8 cellular contexts compared by ENCODE assay signal in genomic region chr11:123560001-123560400, GRCh38.
A peak's percentile ranks its signal among the peaks of the same experiment; 100 is the strongest.
DNase-seq lines count a peak whose midpoint lies in the region; ATAC-seq and TF ChIP-seq lines count a peak whose summit lies in the region.

No MANE protein-coding gene starts in this region.

- peak overlapping the region; percentile 35 for H3K4me2 ChIP-seq in neuronal stem cell (ENCODE audit: insufficient read depth, low read length, poor library complexity, severe bottlenecking)

- H3K36me3 ChIP-seq in neuronal stem cell (replicated peaks in 1 of 2; ENCODE audit: control insufficient read depth in 2 of 2, insufficient read depth in 2 of 2, low read length in 2 of 2): no peaks in the 10 kb centered on the region

- DNase-seq in ELR (ENCODE audit: low read depth): peak; percentile 76
- no peak for DNase-seq in WTC11 (ENCODE audit: low spot score)
- DNase-seq in foreskin fibroblast: peak; percentile 60 to 78
- no peak for DNase-seq in neuronal stem cell (ENCODE audit: low spot score)
- no peak for DNase-seq in SKM-1 (lab: John Stamatoyannopoulos, UW; ENCODE audit: unreplicated experiment)

- no peaks in the 10 kb centered on the region for H3K79me1 ChIP-seq in neuronal stem cell (ENCODE audit: low read depth, low read length)

- no peak overlapping the region for H3K4ac ChIP-seq in neuronal stem cell (ENCODE audit: low read length)

- H2AFZ ChIP-seq in neuronal stem cell (ENCODE audit: low read length): peak overlapping the region; percentile 88

- H3K4me3 ChIP-seq in foreskin fibroblast (ENCODE audit: low read depth in 1 of 2, low read length in 2 of 2): peak overlapping the region; percentile 34 to 60
- H3K4me3 ChIP-seq in neuronal stem cell (ENCODE audit: low read length in 2 of 2): peak overlapping the region in 1 of 2 donors; percentile 37

- peak overlapping the region; percentile 14 for H3K14ac ChIP-seq in neuronal stem cell (ENCODE audit: low read length)

- H3K27ac Mint-ChIP-seq in WTC11: peak overlapping the region; percentile 82; the same call in 1 of the 2 replicates

- no peaks in the 10 kb centered on the region for H3K27me3 ChIP-seq in neuronal stem cell (ENCODE audit: control insufficient read depth in 3 of 3, insufficient read depth in 3 of 3, low read depth in 1 of 3, low read length in 3 of 3)

- POLR2A ChIA-PET in WTC11 (lab: Charles Lee): no interaction called here

- peak overlapping the region; percentile 55 for H3K18ac ChIP-seq in neuronal stem cell (ENCODE audit: low read length)

- H3K4me1 Mint-ChIP-seq in WTC11: peaks cover 42% of the 10 kb centered on the region

- H2BK12ac ChIP-seq in neuronal stem cell (ENCODE audit: low read length): no peak overlapping the region

- peak overlapping the region; percentile 6 for H2BK5ac ChIP-seq in neuronal stem cell (ENCODE audit: low read length)

- ATAC-seq in HG03095 (IDR thresholded peaks at IDR 0.05; ENCODE audit: unreplicated experiment) (peak; percentile 62), WTC11 (peak; percentile 31), HG03565 (IDR thresholded peaks at IDR 0.05; ENCODE audit: unreplicated experiment) (no peak), HG02970 (IDR thresholded peaks at IDR 0.05; ENCODE audit: low FRiP score, unreplicated experiment) (no peak)

- peaks cover 10 to 28% of the 10 kb centered on the region in 2 donors for H3K4me1 ChIP-seq in neuronal stem cell (ENCODE audit: control insufficient read depth in 2 of 2, insufficient read depth in 1 of 2, low read depth in 1 of 2, low read length in 2 of 2)

- CTCF ChIA-PET in WTC11 (lab: Charles Lee): interaction anchor here (0.6 to 4.1 kb wide), 14 partner anchors 9 to 506 kb away, joined by 3 to 50 read pairs (median 6); no protein-coding TSS in a partner anchor

- no CpG with 5 or more reads among the region's 23 CpGs for WGBS in neuronal stem cell (ENCODE audit: extremely low coverage in 2 of 2, insufficient read length in 2 of 2, insufficient replicate concordance in 1 of 2), 2 donors

- H3K4me3 Mint-ChIP-seq in WTC11: peak overlapping the region; percentile 55

- peak overlapping the region; percentile 39 for H2AK5ac ChIP-seq in neuronal stem cell (ENCODE audit: low read depth, low read length)

- peak overlapping the region; percentile 70 for H4K8ac ChIP-seq in neuronal stem cell (ENCODE audit: low read depth, low read length)

- H3K27ac ChIP-seq in neuronal stem cell (replicated peaks; ENCODE audit: low read length): peak overlapping the region; percentile 25

- no peak overlapping the region for H2BK120ac ChIP-seq in neuronal stem cell (ENCODE audit: low read depth, low read length)

- H3K9ac ChIP-seq in neuronal stem cell (ENCODE audit: low read depth, low read length, poor library complexity): peak overlapping the region; percentile 75

- TF ChIP-seq CTCF in WTC11 (IDR thresholded peaks at IDR 0.05) (no peak), foreskin fibroblast (IDR thresholded peaks at IDR 0.05; ENCODE audit: low read depth, low read length) (no peak)

- peak overlapping the region; percentile 20 for H2BK15ac ChIP-seq in neuronal stem cell (ENCODE audit: low read length)

- H3K9me3 Mint-ChIP-seq in WTC11: peaks cover 2% of the 10 kb centered on the region

- peaks cover 0 to under 1% of the 10 kb centered on the region in 2 donors for H3K9me3 ChIP-seq in neuronal stem cell (replicated peaks in 1 of 2; ENCODE audit: control insufficient read depth in 2 of 2, insufficient read depth in 1 of 2, low read depth in 1 of 2, low read length in 2 of 2)

- H4K91ac ChIP-seq in neuronal stem cell (ENCODE audit: low read depth, low read length, poor library complexity): no peak overlapping the region

- no peaks in the 10 kb centered on the region for H3K36me3 Mint-ChIP-seq in WTC11

- peak overlapping the region; percentile 45 for H3K23ac ChIP-seq in neuronal stem cell (ENCODE audit: low read depth, low read length, poor library complexity)

- H3K27me3 Mint-ChIP-seq in WTC11 (ENCODE audit: low read depth): no peaks in the 10 kb centered on the region

TF ChIP-seq in WTC11, 78 proteins besides CTCF, POLR2A, EP300 and RAD21:
- TF ChIP-seq TP53 (CRISPR knock-in tag; IDR thresholded peaks at IDR 0.05) (peak; percentile 36; the same call in 1 of the 2 replicates), KAT7 (CRISPR knock-in tag; IDR thresholded peaks at IDR 0.05; ENCODE audit: borderline replicate concordance) (no peak)

Comparison
In these comparisons a context has a peak if more than half of its experiments do, and no peak if none do; other contexts are left out.
1. DNase-seq: peak in ELR (single experiment) and foreskin fibroblast (2 of 2); none in WTC11 (single experiment), neuronal stem cell (single experiment) and SKM-1 (single experiment).
2. ATAC-seq: peak in HG03095 (single experiment) and WTC11 (single experiment); none in HG03565 (single experiment) and HG02970 (single experiment).